In the genomic region with DNA sequence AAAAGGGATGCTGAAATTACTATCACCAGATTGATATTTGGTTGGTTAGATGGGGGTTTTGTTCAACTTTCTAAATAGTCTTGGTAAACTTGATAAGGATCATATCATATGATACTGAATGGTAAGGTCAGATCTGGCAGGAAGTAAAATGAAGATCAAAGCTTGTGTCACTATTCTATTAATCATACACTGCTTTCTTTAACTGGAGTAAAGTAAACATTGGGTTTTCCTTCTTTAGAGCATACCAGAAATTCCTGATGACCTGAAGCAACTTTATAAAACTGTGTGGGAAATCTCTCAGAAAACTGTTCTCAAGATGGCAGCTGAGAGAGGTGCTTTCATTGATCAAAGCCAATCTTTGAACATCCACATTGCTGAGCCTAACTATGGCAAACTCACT, we compare ENCODE assay signal across 14 cellular contexts. TPM values are rescaled to one million over a fixed set of nuclear protein-coding genes. Genes with fewer than 3 reads are reported as not detected.
DNase-seq lines count a peak whose midpoint lies in the region; ATAC-seq and TF ChIP-seq lines count a peak whose summit lies in the region.
"Had no signal": no experiment of that assay in that cellular context is flagged by ENCODE, and none has a peak within 500 bp of the region (broad histone marks: within the 10 kb centered on the region; RNA-seq: fewer than 3 reads in every experiment).

No MANE protein-coding gene starts in this region.

- no peak overlapping the region for H3K27ac Mint-ChIP-seq in MCF 10A (ENCODE audit: low read depth, unreplicated experiment)
- no peak overlapping the region for H3K27ac Mint-ChIP-seq in activated CD8-positive, alpha-beta memory T cell treated with anti-CD3 and anti-CD28 coated beads, Interleukin-2, amount 10 ng/mL, durations not matched to agents 7 days and 5 days
- no peak overlapping the region for H3K27ac Mint-ChIP-seq in T-helper 2 cell treated with Interferon-gamma antibody and Interleukin-4, amounts not matched to agents 5 μg/mL and 100 μg/mL, for 36 hours
- H3K27ac Mint-ChIP-seq: activated naive CD8-positive, alpha-beta T cell treated with anti-CD3 and anti-CD28 coated beads, Interleukin-2, amount 50 U/mL, for 24 hours; memory B cell had no signal

- H3K36me3 ChIP-seq in breast epithelium (peaks cover 6% of the 10 kb centered on the region), gastrocnemius medialis (peaks cover 0 to 49% of the 10 kb centered on the region in 2 donors)

- no peak overlapping the region for H3K4me3 ChIP-seq in breast epithelium
- H3K4me3 ChIP-seq in foreskin fibroblast (ENCODE audit: low read depth in 1 of 2, low read length in 2 of 2) = no peak overlapping the region
- no peak overlapping the region for H3K4me3 ChIP-seq in gastrocnemius medialis
- H3K4me3 ChIP-seq: tibial artery had no signal

- H3K4me3 Mint-ChIP-seq in MCF 10A (ENCODE audit: unreplicated experiment) = no peak overlapping the region
- H3K4me3 Mint-ChIP-seq in activated CD8-positive, alpha-beta memory T cell treated with anti-CD3 and anti-CD28 coated beads, Interleukin-2, amount 10 ng/mL, durations not matched to agents 7 days and 5 days = no peak overlapping the region
- H3K4me3 Mint-ChIP-seq in T-helper 2 cell treated with Interferon-gamma antibody and Interleukin-4, amounts not matched to agents 5 μg/mL and 100 μg/mL, for 36 hours = no peak overlapping the region
- H3K4me3 Mint-ChIP-seq: activated naive CD8-positive, alpha-beta T cell treated with anti-CD3 and anti-CD28 coated beads, Interleukin-2, amount 50 U/mL, for 24 hours; memory B cell had no signal

- H3K27me3 ChIP-seq in breast epithelium = no peaks in the 10 kb centered on the region
- H3K27me3 ChIP-seq in gastrocnemius medialis = no peaks in the 10 kb centered on the region
- H3K27me3 ChIP-seq: tibial artery had no signal

- H3K9me3 ChIP-seq in breast epithelium = peaks cover 0 to 7% of the 10 kb centered on the region in 2 donors
- no peaks in the 10 kb centered on the region for H3K9me3 ChIP-seq in gastrocnemius medialis

- no TSS peak for BruUV-seq in MCF 10A (replicated peaks; lab: Mats Ljungman, UMichigan)

- POLR2A ChIA-PET in MCF 10A (lab: Yijun Ruan, JAX) = interaction anchor here (0.7 to 1.1 kb wide), 3 partner anchors 11 to 738 kb away, joined by 3 to 4 read pairs (median 4); no protein-coding TSS in a partner anchor

- H3K27ac ChIP-seq in breast epithelium = no peak overlapping the region
- H3K27ac ChIP-seq in VCaP = peak overlapping the region; percentile 59
- H3K27ac ChIP-seq in gastrocnemius medialis = no peak overlapping the region
- H3K27ac ChIP-seq: tibial artery had no signal

- peaks cover 60% of the 10 kb centered on the region for H3K36me3 Mint-ChIP-seq in MCF 10A (ENCODE audit: insufficient read depth, unreplicated experiment)
- H3K36me3 Mint-ChIP-seq in activated CD8-positive, alpha-beta memory T cell treated with anti-CD3 and anti-CD28 coated beads, Interleukin-2, amount 10 ng/mL, durations not matched to agents 7 days and 5 days = peaks cover 68% of the 10 kb centered on the region
- H3K36me3 Mint-ChIP-seq in T-helper 2 cell treated with Interferon-gamma antibody and Interleukin-4, amounts not matched to agents 5 μg/mL and 100 μg/mL, for 36 hours (ENCODE audit: low read depth) = peaks cover 65% of the 10 kb centered on the region

- DNase-seq in MCF 10A (ENCODE audit: unreplicated experiment) (peak; percentile 6), breast epithelium (ENCODE audit: low spot score in 2 of 2) (no peak), foreskin fibroblast (peak; percentile 21 to 54), gastrocnemius medialis (no peak)
- no peak for DNase-seq in activated CD8-positive, alpha-beta memory T cell treated with anti-CD3 and anti-CD28 coated beads, Interleukin-2, amount 10 ng/mL, durations not matched to agents 7 days and 5 days
- no peak for DNase-seq in T-helper 2 cell treated with Interferon-gamma antibody and Interleukin-4, amounts not matched to agents 5 μg/mL and 100 μg/mL, for 36 hours (ENCODE audit: low spot score)
- DNase-seq: activated naive CD8-positive, alpha-beta T cell treated with anti-CD3 and anti-CD28 coated beads, Interleukin-2, amount 50 U/mL, for 24 hours; NCI-H1436 treated with DMSO at 0.1 percent for 48 hours; NCI-H774; SHP77 treated with DMSO at 0.1 percent for 48 hours; tibial artery had no signal

- no peak for ATAC-seq in gastrocnemius medialis
- no peak for ATAC-seq in activated CD8-positive, alpha-beta memory T cell treated with anti-CD3 and anti-CD28 coated beads, Interleukin-2, amount 10 ng/mL, durations not matched to agents 7 days and 5 days
- ATAC-seq in GM21526 (IDR thresholded peaks at IDR 0.05; ENCODE audit: low FRiP score, unreplicated experiment) = no peak
- ATAC-seq: activated naive CD8-positive, alpha-beta T cell treated with anti-CD3 and anti-CD28 coated beads, Interleukin-2, amount 50 U/mL, for 24 hours had no signal

- no peaks in the 10 kb centered on the region for H3K4me1 Mint-ChIP-seq in MCF 10A (ENCODE audit: insufficient read depth, unreplicated experiment)
- no peaks in the 10 kb centered on the region for H3K4me1 Mint-ChIP-seq in activated CD8-positive, alpha-beta memory T cell treated with anti-CD3 and anti-CD28 coated beads, Interleukin-2, amount 10 ng/mL, durations not matched to agents 7 days and 5 days
- H3K4me1 Mint-ChIP-seq in T-helper 2 cell treated with Interferon-gamma antibody and Interleukin-4, amounts not matched to agents 5 μg/mL and 100 μg/mL, for 36 hours (ENCODE audit: low read depth) = peaks cover 3% of the 10 kb centered on the region
- H3K4me1 Mint-ChIP-seq: activated naive CD8-positive, alpha-beta T cell treated with anti-CD3 and anti-CD28 coated beads, Interleukin-2, amount 50 U/mL, for 24 hours; memory B cell had no signal

- H3K4me1 ChIP-seq in breast epithelium (no peaks in the 10 kb centered on the region), gastrocnemius medialis (no peaks in the 10 kb centered on the region)
- H3K4me1 ChIP-seq: tibial artery had no signal

- H3K9me3 Mint-ChIP-seq in MCF 10A (ENCODE audit: unreplicated experiment) = peaks cover 1% of the 10 kb centered on the region
- H3K9me3 Mint-ChIP-seq in activated CD8-positive, alpha-beta memory T cell treated with anti-CD3 and anti-CD28 coated beads, Interleukin-2, amount 10 ng/mL, durations not matched to agents 7 days and 5 days (ENCODE audit: low read depth) = peaks cover 3% of the 10 kb centered on the region
- H3K9me3 Mint-ChIP-seq in T-helper 2 cell treated with Interferon-gamma antibody and Interleukin-4, amounts not matched to agents 5 μg/mL and 100 μg/mL, for 36 hours = peaks cover 10% of the 10 kb centered on the region

- TF ChIP-seq POLR2A in breast epithelium (IDR thresholded peaks at IDR 0.05) = no peak
- TF ChIP-seq POLR2A in gastrocnemius medialis (IDR thresholded peaks at IDR 0.05) = no peak

- CTCF ChIA-PET in MCF 10A (lab: Yijun Ruan, JAX) = interaction anchor here (0.9 to 1.1 kb wide), 2 partner anchors 30 to 52 kb away, joined by 4 read pairs; no protein-coding TSS in a partner anchor
- CTCF ChIA-PET in activated CD8-positive, alpha-beta memory T cell treated with anti-CD3 and anti-CD28 coated beads, Interleukin-2, amount 10 ng/mL, durations not matched to agents 7 days and 5 days (lab: Charles Lee) = interaction anchor here (1.3 to 1.9 kb wide), 2 partner anchors 9 to 473 kb away, joined by 3 to 7 read pairs; no protein-coding TSS in a partner anchor

- in situ Hi-C loops in gastrocnemius medialis (cut with MboI; ENCODE audit: low sequenced_read_pairs in 4 of 4) = no loop called here

- intact Hi-C loops in MCF 10A (cut with micrococcal nuclease) = no loop called here
- intact Hi-C loops in breast epithelium (cut with DNase I; ENCODE audit: low total_unique reads) = no loop called here
- intact Hi-C loops in gastrocnemius medialis (cut with DNase I; ENCODE audit: low total_unique reads) = no loop called here

- TF ChIP-seq CTCF in MCF 10A (IDR thresholded peaks at IDR 0.05; ENCODE audit: unreplicated experiment) (no peak), breast epithelium (IDR thresholded peaks at IDR 0.05) (no peak), VCaP (conservative IDR thresholded peaks at IDR 0.05) (no peak), foreskin fibroblast (IDR thresholded peaks at IDR 0.05; ENCODE audit: low read depth, low read length) (no peak), gastrocnemius medialis (IDR thresholded peaks at IDR 0.05 in 4 of 5, conservative IDR thresholded peaks at IDR 0.05 in 1 of 5) (no peak)

- H3K27me3 Mint-ChIP-seq in MCF 10A (ENCODE audit: insufficient read depth, unreplicated experiment) = no peaks in the 10 kb centered on the region
- no peaks in the 10 kb centered on the region for H3K27me3 Mint-ChIP-seq in activated CD8-positive, alpha-beta memory T cell treated with anti-CD3 and anti-CD28 coated beads, Interleukin-2, amount 10 ng/mL, durations not matched to agents 7 days and 5 days
- H3K27me3 Mint-ChIP-seq in T-helper 2 cell treated with Interferon-gamma antibody and Interleukin-4, amounts not matched to agents 5 μg/mL and 100 μg/mL, for 36 hours (ENCODE audit: low read depth) = no peaks in the 10 kb centered on the region
- H3K27me3 Mint-ChIP-seq: activated naive CD8-positive, alpha-beta T cell treated with anti-CD3 and anti-CD28 coated beads, Interleukin-2, amount 50 U/mL, for 24 hours; memory B cell had no signal

RNA-seq across cellular contexts. Expression of a gene that starts 40.2 kb away (rescaled TPM):
- total RNA-seq in MCF 10A (2022) (44.7 and 86.1 TPM in 2 replicates), breast epithelium (10 to 100 TPM; 35.7 to 52.0 (median 52.0) TPM), gastrocnemius medialis (10 to 100 TPM; 34.0 to 66.0 (median 37.8) TPM)
- 100 to 1,000 TPM; 166 to 169 TPM for total RNA-seq in activated CD8-positive, alpha-beta memory T cell treated with anti-CD3 and anti-CD28 coated beads, Interleukin-2, amount 10 ng/mL, durations not matched to agents 7 days and 5 days

Comparison
In these comparisons a context has a peak if more than half of its experiments do, and no peak if none do; other contexts are left out.
1. DNase-seq: peak in MCF 10A (single experiment) and foreskin fibroblast (2 of 2); none in breast epithelium (0 of 2), gastrocnemius medialis (0 of 2), activated CD8-positive, alpha-beta memory T cell treated with anti-CD3 and anti-CD28 coated beads, Interleukin-2, amount 10 ng/mL, durations not matched to agents 7 days and 5 days (single experiment) and T-helper 2 cell treated with Interferon-gamma antibody and Interleukin-4, amounts not matched to agents 5 μg/mL and 100 μg/mL, for 36 hours (single experiment).